Comparison of ENCODE assay signal across 2 cellular contexts in the genomic region with DNA sequence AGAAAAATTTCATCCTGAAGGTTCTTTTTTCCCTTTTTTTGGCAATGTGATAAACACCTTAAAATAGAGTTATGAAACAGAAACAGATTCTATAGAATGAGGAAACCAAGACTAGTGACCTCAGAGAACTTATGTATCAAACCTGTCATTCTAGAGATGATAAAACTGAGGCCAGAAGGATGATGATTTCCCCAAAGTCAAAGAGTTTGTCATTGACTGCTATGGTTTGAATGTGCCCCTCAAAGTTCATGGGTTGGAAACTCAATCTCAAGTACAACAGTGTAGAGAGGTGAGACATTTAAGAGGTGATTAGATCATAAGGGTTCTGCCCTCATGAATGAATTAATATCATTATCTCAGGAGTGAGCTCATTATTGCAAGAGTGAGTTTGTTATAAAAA.
TF ChIP-seq lines count a peak whose summit lies in the region.

No MANE protein-coding gene starts in this region.

TF ChIP-seq in GM12878, 131 proteins besides CTCF, POLR2A, EP300 and RAD21:
- TF ChIP-seq HCFC1 (IDR thresholded peaks at IDR 0.05; ENCODE audit: low read length) (no peak), RUNX3 (IDR thresholded peaks at IDR 0.05; ENCODE audit: low read length) (peak; percentile 20; the same call in 1 of the 2 replicates)

TF ChIP-seq in HepG2, 621 proteins besides CTCF, POLR2A, EP300 and RAD21:
- TF ChIP-seq HDAC2 (CRISPR knock-in tag; IDR thresholded peaks at IDR 0.05) = no peak
- no peak for TF ChIP-seq ZBTB42 (CRISPR knock-in tag; IDR thresholded peaks at IDR 0.05)
- TF ChIP-seq NR3C1 (CRISPR knock-in tag; IDR thresholded peaks at IDR 0.05) = no peak
- TF ChIP-seq, protein P1, sequence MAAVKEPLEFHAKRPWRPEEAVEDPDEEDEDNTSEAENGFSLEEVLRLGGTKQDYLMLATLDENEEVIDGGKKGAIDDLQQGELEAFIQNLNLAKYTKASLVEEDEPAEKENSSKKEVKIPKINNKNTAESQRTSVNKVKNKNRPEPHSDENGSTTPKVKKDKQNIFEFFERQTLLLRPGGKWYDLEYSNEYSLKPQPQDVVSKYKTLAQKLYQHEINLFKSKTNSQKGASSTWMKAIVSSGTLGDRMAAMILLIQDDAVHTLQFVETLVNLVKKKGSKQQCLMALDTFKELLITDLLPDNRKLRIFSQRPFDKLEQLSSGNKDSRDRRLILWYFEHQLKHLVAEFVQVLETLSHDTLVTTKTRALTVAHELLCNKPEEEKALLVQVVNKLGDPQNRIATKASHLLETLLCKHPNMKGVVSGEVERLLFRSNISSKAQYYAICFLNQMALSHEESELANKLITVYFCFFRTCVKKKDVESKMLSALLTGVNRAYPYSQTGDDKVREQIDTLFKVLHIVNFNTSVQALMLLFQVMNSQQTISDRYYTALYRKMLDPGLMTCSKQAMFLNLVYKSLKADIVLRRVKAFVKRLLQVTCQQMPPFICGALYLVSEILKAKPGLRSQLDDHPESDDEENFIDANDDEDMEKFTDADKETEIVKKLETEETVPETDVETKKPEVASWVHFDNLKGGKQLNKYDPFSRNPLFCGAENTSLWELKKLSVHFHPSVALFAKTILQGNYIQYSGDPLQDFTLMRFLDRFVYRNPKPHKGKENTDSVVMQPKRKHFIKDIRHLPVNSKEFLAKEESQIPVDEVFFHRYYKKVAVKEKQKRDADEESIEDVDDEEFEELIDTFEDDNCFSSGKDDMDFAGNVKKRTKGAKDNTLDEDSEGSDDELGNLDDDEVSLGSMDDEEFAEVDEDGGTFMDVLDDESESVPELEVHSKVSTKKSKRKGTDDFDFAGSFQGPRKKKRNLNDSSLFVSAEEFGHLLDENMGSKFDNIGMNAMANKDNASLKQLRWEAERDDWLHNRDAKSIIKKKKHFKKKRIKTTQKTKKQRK (IDR thresholded peaks at IDR 0.05; ENCODE audit: low read length) = no peak
- TF ChIP-seq, protein P2, sequence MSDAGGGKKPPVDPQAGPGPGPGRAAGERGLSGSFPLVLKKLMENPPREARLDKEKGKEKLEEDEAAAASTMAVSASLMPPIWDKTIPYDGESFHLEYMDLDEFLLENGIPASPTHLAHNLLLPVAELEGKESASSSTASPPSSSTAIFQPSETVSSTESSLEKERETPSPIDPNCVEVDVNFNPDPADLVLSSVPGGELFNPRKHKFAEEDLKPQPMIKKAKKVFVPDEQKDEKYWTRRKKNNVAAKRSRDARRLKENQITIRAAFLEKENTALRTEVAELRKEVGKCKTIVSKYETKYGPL (CRISPR knock-in tag; IDR thresholded peaks at IDR 0.05) = no peak
- no peak for TF ChIP-seq ZFP36L2 (CRISPR knock-in tag; IDR thresholded peaks at IDR 0.05)
- TF ChIP-seq, protein P3, sequence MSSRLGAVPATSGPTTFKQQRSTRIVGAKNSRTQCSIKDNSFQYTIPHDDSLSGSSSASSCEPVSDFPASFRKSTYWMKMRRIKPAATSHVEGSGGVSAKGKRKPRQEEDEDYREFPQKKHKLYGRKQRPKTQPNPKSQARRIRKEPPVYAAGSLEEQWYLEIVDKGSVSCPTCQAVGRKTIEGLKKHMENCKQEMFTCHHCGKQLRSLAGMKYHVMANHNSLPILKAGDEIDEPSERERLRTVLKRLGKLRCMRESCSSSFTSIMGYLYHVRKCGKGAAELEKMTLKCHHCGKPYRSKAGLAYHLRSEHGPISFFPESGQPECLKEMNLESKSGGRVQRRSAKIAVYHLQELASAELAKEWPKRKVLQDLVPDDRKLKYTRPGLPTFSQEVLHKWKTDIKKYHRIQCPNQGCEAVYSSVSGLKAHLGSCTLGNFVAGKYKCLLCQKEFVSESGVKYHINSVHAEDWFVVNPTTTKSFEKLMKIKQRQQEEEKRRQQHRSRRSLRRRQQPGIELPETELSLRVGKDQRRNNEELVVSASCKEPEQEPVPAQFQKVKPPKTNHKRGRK (CRISPR knock-in tag; IDR thresholded peaks at IDR 0.05) = no peak
- TF ChIP-seq HNRNPL (IDR thresholded peaks at IDR 0.05; ENCODE audit: low read depth, low read length) = no peak
- no peak for TF ChIP-seq SOX6 (IDR thresholded peaks at IDR 0.05)
- TF ChIP-seq SOX6 (CRISPR knock-in tag; IDR thresholded peaks at IDR 0.05) = no peak
- no peak for TF ChIP-seq ZNF318 (CRISPR knock-in tag; IDR thresholded peaks at IDR 0.05)
- no peak for TF ChIP-seq TCF7 (IDR thresholded peaks at IDR 0.05; ENCODE audit: low read depth)
- TF ChIP-seq ZBTB20 (CRISPR knock-in tag; IDR thresholded peaks at IDR 0.05; ENCODE audit: borderline replicate concordance, low read depth) = no peak
- no peak for TF ChIP-seq RNF2 (conservative IDR thresholded peaks at IDR 0.05; ENCODE audit: low read depth)
- TF ChIP-seq SNAPC5 (CRISPR knock-in tag; IDR thresholded peaks at IDR 0.05; ENCODE audit: borderline replicate concordance) = no peak
